Comparison of ENCODE assay signal across 8 cellular contexts in the genomic region with DNA sequence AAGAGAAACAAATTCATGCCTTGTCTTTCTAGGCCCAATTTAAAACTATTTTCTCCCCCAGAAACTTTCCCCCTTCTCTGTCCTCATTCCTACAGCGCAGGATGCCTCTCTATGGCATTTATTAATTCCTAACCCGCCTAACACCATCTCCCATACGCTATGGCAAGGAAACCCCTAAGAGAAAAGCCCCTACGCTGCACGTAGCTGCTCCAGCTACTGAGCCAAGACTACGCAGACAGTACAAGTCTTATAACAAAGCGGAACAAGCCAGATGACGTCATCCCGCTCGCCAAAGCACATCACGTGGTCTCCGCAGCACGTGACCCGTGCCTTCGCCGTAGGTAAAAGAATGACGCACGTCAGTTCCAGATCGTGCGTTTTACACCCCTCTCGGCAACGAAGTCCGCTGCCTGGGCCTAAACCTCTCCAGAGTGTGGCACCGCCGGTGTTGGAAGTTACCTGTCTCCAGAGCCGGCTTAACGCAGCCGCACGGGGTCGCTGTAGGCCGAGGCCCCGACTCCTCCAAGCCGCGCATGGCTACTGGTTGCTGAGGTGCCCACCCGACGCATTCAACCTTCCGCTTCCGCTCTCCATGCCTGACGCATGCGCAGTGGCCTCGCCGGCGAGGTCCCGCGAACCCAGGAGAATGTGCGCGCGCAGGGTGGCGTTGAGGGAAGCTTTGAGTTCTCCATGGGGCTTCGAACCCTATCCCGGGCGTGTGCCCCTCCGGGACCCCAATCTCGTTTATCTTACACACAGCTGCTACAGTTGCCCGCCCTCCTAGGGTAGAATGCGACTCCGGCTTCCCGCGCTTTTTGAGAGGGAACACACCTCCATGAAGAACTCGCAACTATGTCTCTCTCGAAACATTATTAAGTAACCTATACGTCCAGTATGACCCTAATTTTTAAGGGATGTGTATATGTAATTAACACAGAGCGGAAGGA. TPM values are rescaled to one million over a fixed set of nuclear protein-coding genes. Genes with fewer than 3 reads are reported as not detected.
DNase-seq lines count a peak whose midpoint lies in the region; ATAC-seq and TF ChIP-seq lines count a peak whose summit lies in the region.

A gene with protein sequence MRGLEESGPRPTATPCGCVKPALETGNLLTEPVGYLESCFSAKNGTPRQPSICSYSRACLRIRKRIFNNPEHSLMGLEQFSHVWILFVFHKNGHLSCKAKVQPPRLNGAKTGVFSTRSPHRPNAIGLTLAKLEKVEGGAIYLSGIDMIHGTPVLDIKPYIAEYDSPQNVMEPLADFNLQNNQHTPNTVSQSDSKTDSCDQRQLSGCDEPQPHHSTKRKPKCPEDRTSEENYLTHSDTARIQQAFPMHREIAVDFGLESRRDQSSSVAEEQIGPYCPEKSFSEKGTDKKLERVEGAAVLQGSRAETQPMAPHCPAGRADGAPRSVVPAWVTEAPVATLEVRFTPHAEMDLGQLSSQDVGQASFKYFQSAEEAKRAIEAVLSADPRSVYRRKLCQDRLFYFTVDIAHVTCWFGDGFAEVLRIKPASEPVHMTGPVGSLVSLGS (minus strand): TSS at position 542 of the 947 bp plus-strand sequence. CDS start 7 bp downstream, at position 535.

- peak; percentile 80 for ATAC-seq in HG02623 (IDR thresholded peaks at IDR 0.05; ENCODE audit: unreplicated experiment)

- H3K4me3 ChIP-seq in GM12864 (ENCODE audit: low read depth, low read length) (peak within 1 kb of the TSS; percentile 69), thymus (ENCODE audit: low read length) (peak within 1 kb of the TSS; percentile 84)

- H3K4me1 ChIP-seq in thymus (ENCODE audit: control insufficient read depth, insufficient read depth, low read length) = peaks cover 9% of the 10 kb centered on the region

- no peaks in the 10 kb centered on the region for H3K9me3 ChIP-seq in thymus (ENCODE audit: control insufficient read depth)

- H3K36me3 Mint-ChIP-seq in activated naive CD8-positive, alpha-beta T cell = peaks cover under 1% of the 10 kb centered on the region
- H3K36me3 Mint-ChIP-seq in osteocyte (ENCODE audit: unreplicated experiment) = no peaks in the 10 kb centered on the region

- H3K27ac ChIP-seq in thymus (ENCODE audit: low read depth) = peak within 1 kb of the TSS; percentile 100

- TF ChIP-seq CTCF in GM12864 (IDR thresholded peaks at IDR 0.05; ENCODE audit: low read depth, low read length, missing control alignments) = peak; percentile 76
- TF ChIP-seq CTCF in osteocyte (IDR thresholded peaks at IDR 0.05) = peak; percentile 65

- H3K27me3 ChIP-seq in thymus (ENCODE audit: control insufficient read depth, insufficient read depth) = no peaks in the 10 kb centered on the region

- H3K9me3 Mint-ChIP-seq in activated naive CD8-positive, alpha-beta T cell (ENCODE audit: low read depth) = no peaks in the 10 kb centered on the region
- H3K9me3 Mint-ChIP-seq in osteocyte (ENCODE audit: unreplicated experiment) = no peaks in the 10 kb centered on the region

- peak within 1 kb of the TSS; percentile 99 for H3K27ac Mint-ChIP-seq in activated naive CD8-positive, alpha-beta T cell
- H3K27ac Mint-ChIP-seq in osteocyte (ENCODE audit: unreplicated experiment) = peak within 1 kb of the TSS; percentile 99

- DNase-seq in GM12864 (ENCODE audit: low read depth) (peak; percentile 98), NCI-H1092 treated with DMSO at 0.1 percent for 48 hours (lab: John Stamatoyannopoulos, UW) (peak; percentile 99), SKM-1 (lab: John Stamatoyannopoulos, UW; ENCODE audit: unreplicated experiment) (peak; percentile 67), head of caudate nucleus (peak; percentile 87 to 99 (median 96)), osteocyte (ENCODE audit: extremely low spot score, unreplicated experiment) (peak; percentile 99)

- WGBS in thymus = under 1% methylated on average over 63 of the region's 63 CpGs

- H3K4me1 Mint-ChIP-seq in activated naive CD8-positive, alpha-beta T cell (ENCODE audit: low read depth) = peaks cover 47% of the 10 kb centered on the region
- peaks cover 20% of the 10 kb centered on the region for H3K4me1 Mint-ChIP-seq in osteocyte (ENCODE audit: unreplicated experiment)

- intact Hi-C loops in head of caudate nucleus (cut with DNase I) = loop anchor here (2.0 to 5.0 kb wide), 3 partner anchors 60 to 335 kb away; a partner anchor contains a TSS

- H3K36me3 ChIP-seq in thymus (ENCODE audit: control insufficient read depth, insufficient read depth) = no peaks in the 10 kb centered on the region

- no peaks in the 10 kb centered on the region for H3K27me3 Mint-ChIP-seq in activated naive CD8-positive, alpha-beta T cell
- peaks cover 8% of the 10 kb centered on the region for H3K27me3 Mint-ChIP-seq in osteocyte (ENCODE audit: unreplicated experiment)

- peak within 1 kb of the TSS; percentile 98 for H3K4me3 Mint-ChIP-seq in activated naive CD8-positive, alpha-beta T cell
- H3K4me3 Mint-ChIP-seq in osteocyte (ENCODE audit: unreplicated experiment) = peak within 1 kb of the TSS; percentile 86

RNA-seq across cellular contexts. Expression of the gene that starts here (rescaled TPM):
- total RNA-seq in osteocyte = 10.6 and 15.3 TPM in 2 replicates
- polyA plus RNA-seq in thymus = 19.8 TPM

Comparison
In these comparisons a context has a peak if more than half of its experiments do, and no peak if none do; other contexts are left out.
1. Peak in every context shown above with its lines: DNase-seq, ATAC-seq, H3K4me3 ChIP-seq and H3K27ac ChIP-seq.